In the genomic region with DNA sequence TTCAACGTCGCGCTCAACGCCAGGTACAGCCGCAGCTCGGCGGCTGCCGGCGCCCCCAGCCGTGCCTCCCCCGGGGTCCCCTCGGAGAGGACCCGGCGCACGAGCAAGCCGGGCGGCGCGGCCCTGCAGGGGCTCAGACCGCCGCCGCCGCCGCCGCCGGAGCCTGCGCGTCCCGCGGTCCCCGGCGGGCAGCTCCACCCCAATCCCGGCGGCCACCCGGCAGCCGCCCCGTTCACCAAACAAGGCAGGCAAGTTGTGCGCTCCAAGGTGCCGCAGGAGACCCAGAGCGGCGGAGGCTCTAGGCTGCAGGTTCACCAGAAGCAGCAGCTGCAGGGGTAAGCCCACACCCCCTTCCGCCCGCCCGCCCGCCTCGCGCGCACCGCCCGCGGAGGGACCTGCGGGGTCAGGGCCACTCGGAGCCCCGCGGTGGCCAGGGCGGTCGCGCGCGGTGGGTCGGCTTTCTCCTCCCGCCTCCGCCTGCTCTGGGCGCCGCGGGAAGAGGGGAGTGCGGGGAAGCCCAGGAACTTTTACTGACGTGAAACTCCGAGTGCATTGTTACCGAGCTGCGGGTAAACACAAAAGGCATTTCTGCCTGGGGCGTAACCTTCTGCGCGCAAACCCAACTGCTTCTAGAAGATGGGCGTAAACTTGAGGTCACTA, we compare ENCODE assay signal across 8 cellular contexts. TPM values are rescaled to one million over a fixed set of nuclear protein-coding genes. Genes with fewer than 3 reads are reported as not detected.
DNase-seq lines count a peak whose midpoint lies in the region; TF ChIP-seq lines count a peak whose summit lies in the region.

No MANE protein-coding gene starts in this region.

- H3K9me3 ChIP-seq in skeletal muscle satellite cell (replicated peaks; ENCODE audit: low read length), result no peaks in the 10 kb centered on the region

- H3K27me3 ChIP-seq in skeletal muscle satellite cell (ENCODE audit: control insufficient read depth, insufficient read depth, low read length), result no peaks in the 10 kb centered on the region

- no peaks in the 10 kb centered on the region for H3K4me1 ChIP-seq in skeletal muscle satellite cell (ENCODE audit: control insufficient read depth, insufficient read depth, low read length)

- no peaks in the 10 kb centered on the region for H3K36me3 ChIP-seq in skeletal muscle satellite cell (ENCODE audit: insufficient read depth, low read length)

- DNase-seq in GM12864 (ENCODE audit: low read depth) (no peak), HCEC 1CT (peak; percentile 18), NCI-H69 (lab: John Stamatoyannopoulos, UW) (peak; percentile 65), amniotic stem cell (lab: John Stamatoyannopoulos, UW) (peak; percentile 8), KG1 (lab: John Stamatoyannopoulos, UW) (no peak), SKM-1 treated with dmso at 0.1 percent for 144 hours (lab: John Stamatoyannopoulos, UW; ENCODE audit: unreplicated experiment) (no peak)

- H3K4me2 ChIP-seq in skeletal muscle satellite cell (ENCODE audit: low read length), result peak overlapping the region; percentile 95

- no peak for TF ChIP-seq CTCF in GM12864 (IDR thresholded peaks at IDR 0.05; ENCODE audit: low read depth, low read length, missing control alignments)

- peak overlapping the region; percentile 54 for H3K9ac ChIP-seq in skeletal muscle satellite cell (ENCODE audit: low read depth, low read length)

- H3K4me3 ChIP-seq in GM12864 (ENCODE audit: low read depth, low read length) (peak overlapping the region; percentile 52), iPS-11a (ENCODE audit: low read depth, low read length) (peak overlapping the region; percentile 60), skeletal muscle satellite cell (ENCODE audit: low read length) (peak overlapping the region; percentile 70)

RNA-seq across cellular contexts. Expression of gene LTBP1, which starts 0.9 kb away (rescaled TPM):
- total RNA-seq in skeletal muscle satellite cell (2012; rRNA removed), result 261 and 474 TPM in 2 replicates

Comparison
In these comparisons a context has a peak if more than half of its experiments do, and no peak if none do; other contexts are left out.
1. DNase-seq: peak in HCEC 1CT (single experiment), NCI-H69 (single experiment) and amniotic stem cell (single experiment); none in GM12864 (single experiment), KG1 (single experiment) and SKM-1 treated with dmso at 0.1 percent for 144 hours (single experiment).
2. Peak in every context shown above with its lines, with median percentiles within 50 percentile points of each other: H3K4me3 ChIP-seq.